ENCODE assay signal across 27 cellular contexts in the genomic region with DNA sequence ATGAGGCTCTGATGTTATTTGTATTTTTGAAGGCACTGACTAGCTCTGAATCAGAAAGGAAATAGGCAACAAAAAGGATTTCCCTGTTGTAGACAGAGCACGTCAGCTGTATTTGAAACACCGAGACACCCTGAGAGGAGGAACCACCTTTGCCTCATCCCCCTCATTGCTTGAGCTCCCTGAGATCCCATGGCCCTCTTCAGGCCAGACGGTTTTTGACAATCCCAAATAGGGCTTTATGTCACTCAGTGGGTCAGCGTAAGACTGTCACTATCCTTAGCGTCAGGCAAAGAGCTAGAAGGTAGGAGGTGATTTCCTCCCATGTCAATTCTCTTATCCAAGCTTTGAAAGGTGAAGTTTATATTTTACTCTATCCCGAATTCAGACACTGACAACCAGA.
"Had no signal": no experiment of that assay in that cellular context is flagged by ENCODE, and none has a peak within 500 bp of the region (broad histone marks: within the 10 kb centered on the region; RNA-seq: fewer than 3 reads in every experiment).

No MANE protein-coding gene starts in this region.

- DNase-seq: activated CD4-positive, alpha-beta T cell treated with anti-CD3 and anti-CD28 coated beads, Interleukin-2, amount 10 ng/mL, durations not matched to agents 7 days and 5 days; activated CD4-positive, CD25-positive, alpha-beta regulatory T cell treated with anti-CD3 and anti-CD28 coated beads, Interleukin-2, amount 50 U/mL, for 72 hours; activated CD8-positive, alpha-beta memory T cell treated with anti-CD3 and anti-CD28 coated beads, Interleukin-2, amount 10 ng/mL, durations not matched to agents 7 days and 5 days; activated CD8-positive, alpha-beta T cell treated with anti-CD3 and anti-CD28 coated beads for 36 hours; activated effector memory CD4-positive, alpha-beta T cell treated with anti-CD3 and anti-CD28 coated beads, Interleukin-2, amount 50 U/mL, for 16 hours; activated naive CD4-positive, alpha-beta T cell treated with anti-CD3 and anti-CD28 coated beads, Interleukin-2, amount 10 ng/mL, durations not matched to agents 7 days and 5 days; activated T-cell treated with anti-CD3 and anti-CD28 coated beads for 4 hours; amygdala; effector CD8-positive, alpha-beta T cell; esophagus squamous epithelium; head of caudate nucleus; immature natural killer cell; kidney glomerular epithelial cell; left lung; nephron progenitor cell; occipital lobe; small intestine; stimulated activated CD4-positive, alpha-beta T cell treated with anti-CD3 and anti-CD28 coated beads, Interleukin-2, amount 100 ng/mL, for 24 hours; stimulated activated naive CD8-positive, alpha-beta T cell treated with anti-CD3 and anti-CD28 coated beads, Interleukin-15, amount 100 ng/mL, for 72 hours; T-cell; tibial artery had no signal

- H3K27ac Mint-ChIP-seq: activated CD4-positive, alpha-beta T cell treated with anti-CD3 and anti-CD28 coated beads, Interleukin-2, amount 10 ng/mL, durations not matched to agents 7 days and 5 days; activated CD8-positive, alpha-beta memory T cell treated with anti-CD3 and anti-CD28 coated beads, Interleukin-2, amount 10 ng/mL, durations not matched to agents 7 days and 5 days; activated CD8-positive, alpha-beta T cell treated with anti-CD3 and anti-CD28 coated beads for 36 hours; activated naive CD4-positive, alpha-beta T cell treated with anti-CD3 and anti-CD28 coated beads, Interleukin-2, amount 10 ng/mL, durations not matched to agents 7 days and 5 days; dendritic cell treated with granulocyte-macrophage colony-stimulating factor and Interleukin-4, amounts not matched to agents 40 ng/mL and 50 ng/mL, for 4 days; immature natural killer cell; nephron progenitor cell; stimulated activated effector memory CD8-positive, alpha-beta T cell treated with anti-CD3 and anti-CD28 coated beads, Interleukin-12 subunit alpha, Interleukin-12 subunit beta, amount 100 ng/mL, for 72 hours; stimulated activated naive CD8-positive, alpha-beta T cell treated with anti-CD3 and anti-CD28 coated beads, Interleukin-15, amount 100 ng/mL, for 72 hours; T-cell; T-helper 2 cell treated with Interferon-gamma antibody and Interleukin-4, amounts not matched to agents 5 μg/mL and 100 μg/mL, for 36 hours had no signal

- H3K4me1 Mint-ChIP-seq: activated CD4-positive, alpha-beta T cell treated with anti-CD3 and anti-CD28 coated beads, Interleukin-2, amount 10 ng/mL, durations not matched to agents 7 days and 5 days; activated CD8-positive, alpha-beta memory T cell treated with anti-CD3 and anti-CD28 coated beads, Interleukin-2, amount 10 ng/mL, durations not matched to agents 7 days and 5 days; activated naive CD4-positive, alpha-beta T cell treated with anti-CD3 and anti-CD28 coated beads, Interleukin-2, amount 10 ng/mL, durations not matched to agents 7 days and 5 days; immature natural killer cell; stimulated activated effector memory CD8-positive, alpha-beta T cell treated with anti-CD3 and anti-CD28 coated beads, Interleukin-12 subunit alpha, Interleukin-12 subunit beta, amount 100 ng/mL, for 72 hours; stimulated activated naive CD8-positive, alpha-beta T cell treated with anti-CD3 and anti-CD28 coated beads, Interleukin-15, amount 100 ng/mL, for 72 hours; T-cell had no signal

- H3K27me3 ChIP-seq: esophagus squamous epithelium, gastroesophageal sphincter, left lung, tibial artery had no signal

- H3K4me3 Mint-ChIP-seq: activated CD4-positive, alpha-beta T cell treated with anti-CD3 and anti-CD28 coated beads, Interleukin-2, amount 10 ng/mL, durations not matched to agents 7 days and 5 days; activated CD8-positive, alpha-beta memory T cell treated with anti-CD3 and anti-CD28 coated beads, Interleukin-2, amount 10 ng/mL, durations not matched to agents 7 days and 5 days; activated CD8-positive, alpha-beta T cell treated with anti-CD3 and anti-CD28 coated beads for 36 hours; activated naive CD4-positive, alpha-beta T cell treated with anti-CD3 and anti-CD28 coated beads, Interleukin-2, amount 10 ng/mL, durations not matched to agents 7 days and 5 days; dendritic cell treated with granulocyte-macrophage colony-stimulating factor and Interleukin-4, amounts not matched to agents 40 ng/mL and 50 ng/mL, for 4 days; immature natural killer cell; nephron progenitor cell; stimulated activated effector memory CD8-positive, alpha-beta T cell treated with anti-CD3 and anti-CD28 coated beads, Interleukin-12 subunit alpha, Interleukin-12 subunit beta, amount 100 ng/mL, for 72 hours; stimulated activated naive CD8-positive, alpha-beta T cell treated with anti-CD3 and anti-CD28 coated beads, Interleukin-15, amount 100 ng/mL, for 72 hours; T-cell; T-helper 2 cell treated with Interferon-gamma antibody and Interleukin-4, amounts not matched to agents 5 μg/mL and 100 μg/mL, for 36 hours had no signal

- H3K9me3 ChIP-seq: esophagus squamous epithelium, gastroesophageal sphincter, left lung, tibial artery had no signal

- H3K36me3 ChIP-seq: esophagus squamous epithelium, gastroesophageal sphincter, left lung, tibial artery had no signal

- H3K4me3 ChIP-seq: esophagus squamous epithelium, gastroesophageal sphincter, left lung, tibial artery had no signal

- H3K9me3 Mint-ChIP-seq: activated CD4-positive, alpha-beta T cell treated with anti-CD3 and anti-CD28 coated beads, Interleukin-2, amount 10 ng/mL, durations not matched to agents 7 days and 5 days; activated CD8-positive, alpha-beta T cell treated with anti-CD3 and anti-CD28 coated beads for 36 hours; activated naive CD4-positive, alpha-beta T cell treated with anti-CD3 and anti-CD28 coated beads, Interleukin-2, amount 10 ng/mL, durations not matched to agents 7 days and 5 days; dendritic cell treated with granulocyte-macrophage colony-stimulating factor and Interleukin-4, amounts not matched to agents 40 ng/mL and 50 ng/mL, for 4 days; immature natural killer cell; nephron progenitor cell; stimulated activated effector memory CD8-positive, alpha-beta T cell treated with anti-CD3 and anti-CD28 coated beads, Interleukin-12 subunit alpha, Interleukin-12 subunit beta, amount 100 ng/mL, for 72 hours; stimulated activated naive CD8-positive, alpha-beta T cell treated with anti-CD3 and anti-CD28 coated beads, Interleukin-15, amount 100 ng/mL, for 72 hours; T-cell; T-helper 2 cell treated with Interferon-gamma antibody and Interleukin-4, amounts not matched to agents 5 μg/mL and 100 μg/mL, for 36 hours had no signal

- H3K36me3 Mint-ChIP-seq: activated CD8-positive, alpha-beta memory T cell treated with anti-CD3 and anti-CD28 coated beads, Interleukin-2, amount 10 ng/mL, durations not matched to agents 7 days and 5 days; activated naive CD4-positive, alpha-beta T cell treated with anti-CD3 and anti-CD28 coated beads, Interleukin-2, amount 10 ng/mL, durations not matched to agents 7 days and 5 days; immature natural killer cell; stimulated activated effector memory CD8-positive, alpha-beta T cell treated with anti-CD3 and anti-CD28 coated beads, Interleukin-12 subunit alpha, Interleukin-12 subunit beta, amount 100 ng/mL, for 72 hours; T-cell had no signal

- H3K27ac ChIP-seq: VCaP had no signal

- ATAC-seq: activated CD8-positive, alpha-beta memory T cell treated with anti-CD3 and anti-CD28 coated beads, Interleukin-2, amount 10 ng/mL, durations not matched to agents 7 days and 5 days; activated CD8-positive, alpha-beta T cell treated with anti-CD3 and anti-CD28 coated beads for 36 hours; gastroesophageal sphincter; left lung; sciatic nerve; stimulated activated effector memory CD8-positive, alpha-beta T cell treated with anti-CD3 and anti-CD28 coated beads, Interleukin-12 subunit alpha, Interleukin-12 subunit beta, amount 100 ng/mL, for 72 hours; stimulated activated naive CD8-positive, alpha-beta T cell treated with anti-CD3 and anti-CD28 coated beads, Interleukin-15, amount 100 ng/mL, for 72 hours; T-cell had no signal
